21 cellular contexts compared by ENCODE assay signal in the genomic region with DNA sequence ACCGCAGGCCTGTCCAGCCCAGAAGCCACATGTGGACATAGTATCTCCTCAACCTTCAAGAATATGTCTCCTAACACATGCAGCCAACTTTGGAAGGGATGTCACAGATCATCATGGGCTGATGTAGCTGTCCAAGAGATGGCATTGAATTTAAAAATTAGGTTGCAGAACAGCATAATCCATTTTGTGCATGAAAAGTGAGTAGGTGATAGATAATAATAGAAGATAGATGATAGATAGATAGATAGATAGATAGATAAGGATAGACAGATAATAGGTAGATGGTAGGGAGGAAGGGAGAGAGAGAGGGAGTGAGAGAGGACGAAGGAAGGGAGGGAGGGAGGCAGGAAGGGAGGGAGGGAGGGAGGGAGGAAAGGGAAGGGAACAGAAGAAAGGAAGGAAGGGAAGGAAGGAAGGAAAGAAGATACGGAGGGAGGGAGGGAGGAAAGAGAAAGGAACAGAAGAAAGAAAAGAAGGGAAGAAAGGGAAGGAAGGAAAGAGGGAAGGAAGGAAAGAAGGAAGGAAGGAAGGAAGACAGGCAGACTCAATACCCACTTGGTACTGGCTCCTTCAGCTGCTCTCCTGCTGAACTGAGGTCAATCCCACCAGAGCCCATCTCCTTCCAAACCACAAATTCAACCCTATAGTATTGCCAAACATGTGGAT.
"Had no signal": no experiment of that assay in that cellular context is flagged by ENCODE, and none has a peak within 500 bp of the region (broad histone marks: within the 10 kb centered on the region; RNA-seq: fewer than 3 reads in every experiment).

No MANE protein-coding gene starts in this region.

- H3K27me3 ChIP-seq: gastrocnemius medialis, right lobe of liver, thyroid gland had no signal

- H3K36me3 ChIP-seq: gastrocnemius medialis, left ventricle myocardium inferior, right lobe of liver, thyroid gland had no signal

- H3K9me3 ChIP-seq: gastrocnemius medialis, right lobe of liver, thyroid gland had no signal

- H2AFZ ChIP-seq: parathyroid adenoma had no signal

- H3K4me3 ChIP-seq: coronary artery, gastrocnemius medialis, left ventricle myocardium inferior, mucosa of descending colon, right lobe of liver, smooth muscle cell, thyroid gland had no signal

- DNase-seq: activated CD4-positive, alpha-beta T cell treated with anti-CD3 and anti-CD28 coated beads, Interleukin-2, amount 50 U/mL, for 4 hours; activated naive CD8-positive, alpha-beta T cell treated with anti-CD3 and anti-CD28 coated beads, Interleukin-2, amount 50 U/mL, for 24 hours; anterior cingulate cortex; caudate nucleus; effector CD4-positive, alpha-beta T cell; gastrocnemius medialis; kidney; mucosa of descending colon; naive thymus-derived CD4-positive, alpha-beta T cell; right lobe of liver; stimulated activated CD4-positive, alpha-beta T cell treated with anti-CD3 and anti-CD28 coated beads, Interleukin-4, amount 100 ng/mL, for 24 hours; SW 1271 had no signal

- H3K27me3 Mint-ChIP-seq: activated naive CD8-positive, alpha-beta T cell treated with anti-CD3 and anti-CD28 coated beads, Interleukin-2, amount 50 U/mL, for 24 hours had no signal

- H3K4me2 ChIP-seq: smooth muscle cell had no signal

- H3K4me1 Mint-ChIP-seq: brain had no signal

- H3K27ac ChIP-seq: parathyroid adenoma, thyroid gland had no signal

- ATAC-seq: activated naive CD8-positive, alpha-beta T cell treated with anti-CD3 and anti-CD28 coated beads, Interleukin-2, amount 50 U/mL, for 24 hours; esophagus mucosa; gastrocnemius medialis; mucosa of descending colon; naive thymus-derived CD4-positive, alpha-beta T cell; stimulated activated effector memory CD8-positive, alpha-beta T cell treated with anti-CD3 and anti-CD28 coated beads, Interleukin-12 subunit alpha, Interleukin-12 subunit beta, amount 100 ng/mL, for 72 hours had no signal

- H3K36me3 Mint-ChIP-seq: brain had no signal

- H3K27ac Mint-ChIP-seq: activated naive CD8-positive, alpha-beta T cell treated with anti-CD3 and anti-CD28 coated beads, Interleukin-2, amount 50 U/mL, for 24 hours; brain had no signal

- H3K9me3 Mint-ChIP-seq: activated naive CD8-positive, alpha-beta T cell treated with anti-CD3 and anti-CD28 coated beads, Interleukin-2, amount 50 U/mL, for 24 hours; activated T-helper 1 cell treated with anti-CD3 and anti-CD28 coated beads, Interleukin-12 subunit alpha, Interleukin-12 subunit beta, Interleukin-2, Interleukin-4 antibody, amounts not matched to agents 30 ng/mL and 10 ng/mL and 1 ng/mL, durations not matched to agents 14 hours and 24 hours and 36 hours; stimulated activated effector memory CD8-positive, alpha-beta T cell treated with anti-CD3 and anti-CD28 coated beads, Interleukin-12 subunit alpha, Interleukin-12 subunit beta, amount 100 ng/mL, for 72 hours had no signal

- H3K4me3 Mint-ChIP-seq: activated naive CD8-positive, alpha-beta T cell treated with anti-CD3 and anti-CD28 coated beads, Interleukin-2, amount 50 U/mL, for 24 hours; activated T-helper 1 cell treated with anti-CD3 and anti-CD28 coated beads, Interleukin-12 subunit alpha, Interleukin-12 subunit beta, Interleukin-2, Interleukin-4 antibody, amounts not matched to agents 30 ng/mL and 10 ng/mL and 1 ng/mL, durations not matched to agents 14 hours and 24 hours and 36 hours; brain; naive thymus-derived CD4-positive, alpha-beta T cell; stimulated activated effector memory CD8-positive, alpha-beta T cell treated with anti-CD3 and anti-CD28 coated beads, Interleukin-12 subunit alpha, Interleukin-12 subunit beta, amount 100 ng/mL, for 72 hours had no signal

- H3K9ac ChIP-seq: parathyroid adenoma had no signal

- H3K4me1 ChIP-seq: gastrocnemius medialis, parathyroid adenoma had no signal
